In genomic region chr3:65168547-65168946, GRCh38 we compare ENCODE assay signal across 19 cellular contexts.
"Had no signal": no experiment of that assay in that cellular context is flagged by ENCODE, and none has a peak within 500 bp of the region (broad histone marks: within the 10 kb centered on the region; RNA-seq: fewer than 3 reads in every experiment).

No MANE protein-coding gene starts in this region.

- H3K9me3 ChIP-seq: breast epithelium, left lung, SK-N-SH had no signal

- H3K36me3 ChIP-seq: ascending aorta, breast epithelium, left lung had no signal

- H3K4me1 Mint-ChIP-seq: activated naive CD4-positive, alpha-beta T cell treated with anti-CD3 and anti-CD28 coated beads, Interleukin-2, amount 10 ng/mL, durations not matched to agents 7 days and 5 days had no signal

- H3K4me3 ChIP-seq: ascending aorta, breast epithelium, left lung had no signal

- ATAC-seq: effector memory CD8-positive, alpha-beta T cell; left lung; natural killer cell treated with Interleukin-12 subunit alpha and Interleukin-12 subunit beta and Interleukin-15 and Interleukin-18, amount 100 ng/mL, for 72 hours; sciatic nerve had no signal

- H3K4me3 Mint-ChIP-seq: activated naive CD4-positive, alpha-beta T cell treated with anti-CD3 and anti-CD28 coated beads, Interleukin-2, amount 10 ng/mL, durations not matched to agents 7 days and 5 days; dendritic cell treated with granulocyte-macrophage colony-stimulating factor and Interleukin-4, amounts not matched to agents 40 ng/mL and 50 ng/mL, for 4 days; effector memory CD8-positive, alpha-beta T cell; natural killer cell treated with Interleukin-12 subunit alpha and Interleukin-12 subunit beta and Interleukin-15 and Interleukin-18, amount 100 ng/mL, for 72 hours had no signal

- DNase-seq: activated CD4-positive, CD25-positive, alpha-beta regulatory T cell treated with anti-CD3 and anti-CD28 coated beads, Interleukin-2, amount 50 U/mL, for 72 hours; activated naive CD4-positive, alpha-beta T cell treated with anti-CD3 and anti-CD28 coated beads, Interleukin-2, amount 10 ng/mL, durations not matched to agents 7 days and 5 days; activated T-cell treated with anti-CD3 and anti-CD28 coated beads, Interleukin-2, amount 50 U/mL, for 1 hour; effector memory CD8-positive, alpha-beta T cell; islet precursor cell; left lung; mesenchymal stem cell; nucleus accumbens; SK-N-SH; stimulated activated CD4-positive, alpha-beta T cell treated with anti-CD3 and anti-CD28 coated beads, Interleukin-12 subunit alpha, Interleukin-12 subunit beta, amount 100 ng/mL, for 4 hours; stimulated activated CD4-positive, alpha-beta T cell treated with anti-CD3 and anti-CD28 coated beads, Interleukin-2, amount 100 ng/mL, for 24 hours; T-helper 1 cell; T1000 had no signal

- H3K27ac Mint-ChIP-seq: activated naive CD4-positive, alpha-beta T cell treated with anti-CD3 and anti-CD28 coated beads, Interleukin-2, amount 10 ng/mL, durations not matched to agents 7 days and 5 days; activated T-helper 2 cell treated with anti-CD3 and anti-CD28 coated beads, Interferon-gamma antibody, Interleukin-2, Interleukin-4, amounts not matched to agents 10 μg/mL and 5 μg/mL and 100 μg/mL, durations not matched to agents 14 hours and 24 hours and 36 hours; dendritic cell treated with granulocyte-macrophage colony-stimulating factor and Interleukin-4, amounts not matched to agents 40 ng/mL and 50 ng/mL, for 4 days; effector memory CD8-positive, alpha-beta T cell; natural killer cell treated with Interleukin-12 subunit alpha and Interleukin-12 subunit beta and Interleukin-15 and Interleukin-18, amount 100 ng/mL, for 72 hours had no signal

- H3K4me1 ChIP-seq: breast epithelium had no signal

- H3K27me3 Mint-ChIP-seq: activated naive CD4-positive, alpha-beta T cell treated with anti-CD3 and anti-CD28 coated beads, Interleukin-2, amount 10 ng/mL, durations not matched to agents 7 days and 5 days; dendritic cell treated with granulocyte-macrophage colony-stimulating factor and Interleukin-4, amounts not matched to agents 40 ng/mL and 50 ng/mL, for 4 days; effector memory CD8-positive, alpha-beta T cell; natural killer cell treated with Interleukin-12 subunit alpha and Interleukin-12 subunit beta and Interleukin-15 and Interleukin-18, amount 100 ng/mL, for 72 hours had no signal

- H3K36me3 Mint-ChIP-seq: activated naive CD4-positive, alpha-beta T cell treated with anti-CD3 and anti-CD28 coated beads, Interleukin-2, amount 10 ng/mL, durations not matched to agents 7 days and 5 days; natural killer cell treated with Interleukin-12 subunit alpha and Interleukin-12 subunit beta and Interleukin-15 and Interleukin-18, amount 100 ng/mL, for 72 hours had no signal

- H3K27me3 ChIP-seq: ascending aorta, breast epithelium, left lung had no signal

- H3K9me3 Mint-ChIP-seq: dendritic cell treated with granulocyte-macrophage colony-stimulating factor and Interleukin-4, amounts not matched to agents 40 ng/mL and 50 ng/mL, for 4 days had no signal
